ENCODE assay signal across 8 cellular contexts in genomic region chr1:175023922-175024242, GRCh38. TPM values are rescaled to one million over a fixed set of nuclear protein-coding genes. Genes with fewer than 3 reads are reported as not detected.
DNase-seq lines count a peak whose midpoint lies in the region; ATAC-seq, FAIRE-seq and TF ChIP-seq lines count a peak whose summit lies in the region.
"Not testable (repeated sequence)": the region's sequence is repeated elsewhere in the genome, so short reads cannot be mapped to it uniquely, and the experiment has no call there.

No MANE protein-coding gene starts in this region.

- peaks cover 20% of the 10 kb centered on the region for H3F3A ChIP-seq in SK-N-SH (replicated peaks; ENCODE audit: insufficient read depth)

- H3K4me2 ChIP-seq in SK-N-SH (peak overlapping the region; percentile 76), keratinocyte (ENCODE audit: control insufficient read depth, extremely low read depth, insufficient read depth, low read depth, low read length) (peak overlapping the region; percentile 63), neuronal stem cell (ENCODE audit: insufficient read depth, low read length, poor library complexity, severe bottlenecking) (peak overlapping the region; percentile 62)

- H3K79me1 ChIP-seq in neuronal stem cell (ENCODE audit: low read depth, low read length) = not testable (repeated sequence)

- not testable (repeated sequence) for H3K9me3 Mint-ChIP-seq in CD8-positive, alpha-beta T cell; activated naive CD8-positive, alpha-beta T cell treated with anti-CD3 and anti-CD28 coated beads, Interleukin-2, amount 50 U/mL, for 24 hours
- peaks cover 11% of the 10 kb centered on the region for H3K9me3 Mint-ChIP-seq in endodermal cell

- not testable (repeated sequence) for H2BK12ac ChIP-seq in neuronal stem cell (ENCODE audit: low read length)

- H3K27me3 ChIP-seq in CD8-positive, alpha-beta T cell (ENCODE audit: insufficient read depth, low read length); HL-60 (ENCODE audit: insufficient read depth, poor library complexity, severe bottlenecking); SK-N-SH (ENCODE audit: insufficient read depth); endodermal cell (ENCODE audit: control insufficient read depth, insufficient read depth, low read length, poor library complexity, severe bottlenecking); keratinocyte (ENCODE audit: control insufficient read depth, extremely low read depth, insufficient read depth, low read length); neuronal stem cell (ENCODE audit: control insufficient read depth in 3 of 3, insufficient read depth in 3 of 3, low read depth in 1 of 3, low read length in 3 of 3): not testable (repeated sequence)

- H3K9ac ChIP-seq in SK-N-SH (peak overlapping the region; percentile 66), keratinocyte (ENCODE audit: control insufficient read depth, extremely low read depth, insufficient read depth, low read length) (peak overlapping the region; percentile 95)
- not testable (repeated sequence) for H3K9ac ChIP-seq in endodermal cell (ENCODE audit: extremely low read depth, low read length, poor library complexity, severe bottlenecking); neuronal stem cell (ENCODE audit: low read depth, low read length, poor library complexity)

- H3K27ac ChIP-seq in CD8-positive, alpha-beta T cell (ENCODE audit: low read depth, low read length) = peak overlapping the region; percentile 83
- H3K27ac ChIP-seq in HL-60 (replicated peaks) = peak overlapping the region; percentile 77
- H3K27ac ChIP-seq in SK-N-SH (ENCODE audit: low read depth in 2 of 2, low read length in 1 of 2) = peak overlapping the region; percentile 76 to 85
- H3K27ac ChIP-seq in endodermal cell (ENCODE audit: low read depth, low read length); neuronal stem cell (replicated peaks; ENCODE audit: low read length): not testable (repeated sequence)
- H3K27ac ChIP-seq in keratinocyte (ENCODE audit: control insufficient read depth, insufficient read depth, low read length) = peak overlapping the region; percentile 92
- H3K27ac ChIP-seq in temporal lobe (ENCODE audit: low read depth, low read length) = peak overlapping the region; percentile 92

- H3K14ac ChIP-seq in neuronal stem cell (ENCODE audit: low read length) = not testable (repeated sequence)

- H3K79me2 ChIP-seq in SK-N-SH (ENCODE audit: insufficient read depth) (peaks cover 41% of the 10 kb centered on the region), keratinocyte (ENCODE audit: control insufficient read depth, insufficient read depth, low read length) (peaks cover 32% of the 10 kb centered on the region)

- not testable (repeated sequence) for ATAC-seq in CD8-positive, alpha-beta T cell; activated naive CD8-positive, alpha-beta T cell treated with anti-CD3 and anti-CD28 coated beads, Interleukin-2, amount 50 U/mL, for 24 hours

- intact Hi-C loops in CD8-positive, alpha-beta T cell (cut with DNase I, micrococcal nuclease) = loop anchor here (1.0 to 10.0 kb wide), 14 partner anchors 24 to 1549 kb away; partner anchors contain the start of genes CENPL (in 2 of the 2), COP1 (in 2 of the 2), DARS2 (in 2 of the 2) and KLHL20 (in 2 of the 2)

- TF ChIP-seq CTCF in CD8-positive, alpha-beta T cell (IDR thresholded peaks at IDR 0.05); HL-60 (IDR thresholded peaks at IDR 0.05; ENCODE audit: insufficient read depth, low read length); SK-N-SH (IDR thresholded peaks at IDR 0.05); endodermal cell (conservative IDR thresholded peaks at IDR 0.05); keratinocyte (optimal IDR thresholded peaks at IDR 0.05 in 1 of 3, IDR thresholded peaks at IDR 0.05 in 1 of 3, conservative IDR thresholded peaks at IDR 0.05 in 1 of 3; ENCODE audit: extremely low read depth in 1 of 3, insufficient read depth in 2 of 3, low read length in 3 of 3): not testable (repeated sequence)

- peak overlapping the region; percentile 94 for H3K27ac Mint-ChIP-seq in CD8-positive, alpha-beta T cell
- peak overlapping the region; percentile 92 for H3K27ac Mint-ChIP-seq in activated naive CD8-positive, alpha-beta T cell treated with anti-CD3 and anti-CD28 coated beads, Interleukin-2, amount 50 U/mL, for 24 hours
- H3K27ac Mint-ChIP-seq in endodermal cell = peak overlapping the region; percentile 97

- peak overlapping the region; percentile 96 for H3K4me3 ChIP-seq in CD8-positive, alpha-beta T cell (ENCODE audit: low read depth, low read length)
- H3K4me3 ChIP-seq in HL-60 (replicated peaks; ENCODE audit: insufficient read depth, low read length) (peak overlapping the region; percentile 80), SK-N-SH (ENCODE audit: low read depth in 2 of 2, low read length in 1 of 2) (peak overlapping the region; percentile 85 to 94), endodermal cell (ENCODE audit: low read length) (peak overlapping the region; percentile 96), keratinocyte (ENCODE audit: control insufficient read depth in 2 of 3, extremely low read depth in 1 of 3, insufficient read depth in 2 of 3, low read depth in 1 of 3, low read length in 3 of 3) (peak overlapping the region; percentile 58 to 94 (median 94)), neuronal stem cell (ENCODE audit: low read length in 2 of 2) (peak overlapping the region; percentile 69 to 85)

- not testable (repeated sequence) for H3K18ac ChIP-seq in neuronal stem cell (ENCODE audit: low read length)

- H2AFZ ChIP-seq in SK-N-SH (ENCODE audit: low read depth) = peak overlapping the region; percentile 100
- H2AFZ ChIP-seq in keratinocyte (ENCODE audit: control insufficient read depth, low read length) = peak overlapping the region; percentile 71
- peak overlapping the region; percentile 91 for H2AFZ ChIP-seq in neuronal stem cell (ENCODE audit: low read length)

- peaks cover 24% of the 10 kb centered on the region for H3K36me3 Mint-ChIP-seq in CD8-positive, alpha-beta T cell
- not testable (repeated sequence) for H3K36me3 Mint-ChIP-seq in activated naive CD8-positive, alpha-beta T cell treated with anti-CD3 and anti-CD28 coated beads, Interleukin-2, amount 50 U/mL, for 24 hours (ENCODE audit: low read depth); endodermal cell (ENCODE audit: low read depth)

- not testable (repeated sequence) for FAIRE-seq in keratinocyte (lab: Jason Lieb, UNC)

- H3K9me2 ChIP-seq in SK-N-SH = not testable (repeated sequence)

- H4K20me1 ChIP-seq in SK-N-SH (ENCODE audit: insufficient read depth); keratinocyte (ENCODE audit: control insufficient read depth, extremely low read depth, insufficient read depth, low read length): not testable (repeated sequence)

- peak overlapping the region; percentile 91 for H3K4me3 Mint-ChIP-seq in CD8-positive, alpha-beta T cell
- H3K4me3 Mint-ChIP-seq in activated naive CD8-positive, alpha-beta T cell treated with anti-CD3 and anti-CD28 coated beads, Interleukin-2, amount 50 U/mL, for 24 hours = peak overlapping the region; percentile 91
- peak overlapping the region; percentile 78 for H3K4me3 Mint-ChIP-seq in endodermal cell

- WGBS in SK-N-SH (ENCODE audit: low lambda C conversion rate) = 89% methylated on average over 2 of the region's 2 CpGs
- WGBS in endodermal cell (ENCODE audit: insufficient coverage in 1 of 2, insufficient read length in 1 of 2), 2 experiments = 91% methylated on average over 2 of the region's 2 CpGs; no CpG with 5 or more reads in 1 of the 2 experiments
- no CpG with 5 or more reads among the region's 2 CpGs for WGBS in neuronal stem cell (ENCODE audit: extremely low coverage in 2 of 2, insufficient read length in 2 of 2, insufficient replicate concordance in 1 of 2), 2 donors

- H3K9me3 ChIP-seq in CD8-positive, alpha-beta T cell (ENCODE audit: low read length); SK-N-SH; endodermal cell (ENCODE audit: control insufficient read depth, low read length); keratinocyte (ENCODE audit: control insufficient read depth, low read depth, low read length); neuronal stem cell (replicated peaks in 1 of 2; ENCODE audit: control insufficient read depth in 2 of 2, insufficient read depth in 1 of 2, low read depth in 1 of 2, low read length in 2 of 2): not testable (repeated sequence)

- not testable (repeated sequence) for TF ChIP-seq EP300 in SK-N-SH (IDR thresholded peaks at IDR 0.05; ENCODE audit: borderline replicate concordance in 1 of 2, low read depth in 1 of 2, low read length in 1 of 2)

- not testable (repeated sequence) for H3K9me1 ChIP-seq in keratinocyte (ENCODE audit: control insufficient read depth, extremely low read depth, insufficient read depth, low read length)

- CTCF ChIA-PET in CD8-positive, alpha-beta T cell (lab: Charles Lee) = interaction anchor here (0.9 to 2.3 kb wide), 5 partner anchors 9 to 101 kb away, joined by 3 to 19 read pairs (median 5); partner anchors contain the start of gene CACYBP
- CTCF ChIA-PET in SK-N-SH (lab: Yijun Ruan, JAX) = interaction anchor here (0.6 to 2.9 kb wide), 6 partner anchors 9 to 761 kb away, joined by 3 to 17 read pairs (median 4); no protein-coding TSS in a partner anchor

- not testable (repeated sequence) for H4K91ac ChIP-seq in neuronal stem cell (ENCODE audit: low read depth, low read length, poor library complexity)

- H3K4ac ChIP-seq in neuronal stem cell (ENCODE audit: low read length) = not testable (repeated sequence)

- not testable (repeated sequence) for H4K8ac ChIP-seq in neuronal stem cell (ENCODE audit: low read depth, low read length)

- peaks cover 32% of the 10 kb centered on the region for H3K4me1 Mint-ChIP-seq in CD8-positive, alpha-beta T cell (ENCODE audit: low read depth)
- peaks cover 26% of the 10 kb centered on the region for H3K4me1 Mint-ChIP-seq in activated naive CD8-positive, alpha-beta T cell treated with anti-CD3 and anti-CD28 coated beads, Interleukin-2, amount 50 U/mL, for 24 hours
- H3K4me1 Mint-ChIP-seq in endodermal cell = not testable (repeated sequence)

- not testable (repeated sequence) for H2BK120ac ChIP-seq in neuronal stem cell (ENCODE audit: low read depth, low read length)

- not testable (repeated sequence) for H2BK5ac ChIP-seq in neuronal stem cell (ENCODE audit: low read length)

- TF ChIP-seq RAD21 in SK-N-SH (IDR thresholded peaks at IDR 0.05; ENCODE audit: low read length) = not testable (repeated sequence)

- H3K27me3 Mint-ChIP-seq in CD8-positive, alpha-beta T cell (ENCODE audit: low read depth); activated naive CD8-positive, alpha-beta T cell treated with anti-CD3 and anti-CD28 coated beads, Interleukin-2, amount 50 U/mL, for 24 hours; endodermal cell (ENCODE audit: insufficient read depth): not testable (repeated sequence)

- dilution Hi-C loops in keratinocyte (cut with MboI; ENCODE audit: extremely low pct_ligation_motif_present, low sequenced_read_pairs) = not testable (repeated sequence)

- POLR2A ChIA-PET in CD8-positive, alpha-beta T cell (lab: Charles Lee) = interaction anchor here (0.5 to 4.0 kb wide), 13 partner anchors 9 to 1200 kb away, joined by 3 to 148 read pairs (median 6); partner anchors contain the start of genes CACYBP and DARS2
- POLR2A ChIA-PET in SK-N-SH (lab: Yijun Ruan, JAX) = interaction anchor here (0.9 to 2.8 kb wide), 5 partner anchors 8 to 102 kb away, joined by 3 to 54 read pairs (median 5); partner anchors contain the start of gene CACYBP

- H3K23ac ChIP-seq in neuronal stem cell (ENCODE audit: low read depth, low read length, poor library complexity) = not testable (repeated sequence)

- H3K4me1 ChIP-seq in CD8-positive, alpha-beta T cell (ENCODE audit: insufficient read depth, low read length); SK-N-SH (ENCODE audit: control insufficient read depth in 1 of 2, insufficient read depth in 2 of 2, low read depth in 1 of 2, low read length in 1 of 2); endodermal cell (ENCODE audit: control insufficient read depth, insufficient read depth, low read length); neuronal stem cell (ENCODE audit: control insufficient read depth in 2 of 2, insufficient read depth in 1 of 2, low read depth in 1 of 2, low read length in 2 of 2): not testable (repeated sequence)
- H3K4me1 ChIP-seq in keratinocyte (ENCODE audit: control insufficient read depth, extremely low read depth, insufficient read depth, low read length) = peaks cover 19% of the 10 kb centered on the region

- H2BK15ac ChIP-seq in neuronal stem cell (ENCODE audit: low read length) = not testable (repeated sequence)

- H2AK5ac ChIP-seq in neuronal stem cell (ENCODE audit: low read depth, low read length) = not testable (repeated sequence)

- H3K36me3 ChIP-seq in CD8-positive, alpha-beta T cell (ENCODE audit: insufficient read depth, low read length); SK-N-SH (replicated peaks in 1 of 2; ENCODE audit: control insufficient read depth in 1 of 2, insufficient read depth in 2 of 2, low read length in 1 of 2); endodermal cell (ENCODE audit: control insufficient read depth, insufficient read depth, low read length); keratinocyte (ENCODE audit: control insufficient read depth in 2 of 2, extremely low read depth in 1 of 2, insufficient read depth in 2 of 2, low read length in 2 of 2): not testable (repeated sequence)
- peaks cover 0 to 21% of the 10 kb centered on the region in 2 donors for H3K36me3 ChIP-seq in neuronal stem cell (replicated peaks in 1 of 2; ENCODE audit: control insufficient read depth in 2 of 2, insufficient read depth in 2 of 2, low read length in 2 of 2)

- not testable (repeated sequence) for DNase-seq in CD8-positive, alpha-beta T cell; HL-60 (ENCODE audit: low read depth in 1 of 2, low spot score in 1 of 2); SK-N-SH; activated naive CD8-positive, alpha-beta T cell treated with anti-CD3 and anti-CD28 coated beads, Interleukin-2, amount 50 U/mL, for 24 hours; endodermal cell; keratinocyte (ENCODE audit: low read depth, low spot score); neuronal stem cell (ENCODE audit: low spot score)

RNA-seq across cellular contexts. Expression of gene MRPS14, which starts 0.7 kb away (rescaled TPM):
- total RNA-seq in CD8-positive, alpha-beta T cell = 1 to 10 TPM; 6.8 to 7.3 TPM
- polyA plus RNA-seq in SK-N-SH (2012; rRNA removed) = 18.2 and 18.7 TPM in 2 replicates
- 18.7 and 21.2 TPM in 2 replicates for polyA plus RNA-seq in SK-N-SH (2012; cell fraction: cytosol; rRNA removed)
- 19.9 and 26.6 TPM in 2 replicates for polyA plus RNA-seq in SK-N-SH (2012; cell fraction: nucleus; rRNA removed)
- 10 to 100 TPM; 30.3 to 30.9 TPM for total RNA-seq in endodermal cell
- polyA plus RNA-seq in endodermal cell (2013, experiment 1 of 2) = 38.2 TPM
- 35.3 TPM for polyA plus RNA-seq in endodermal cell (2013, experiment 2 of 2)
- 19.2 to 35.2 TPM (median 25.4 TPM) in 3 replicates for polyA plus RNA-seq in keratinocyte
- polyA plus RNA-seq in keratinocyte (2011; ENCODE audit: low read depth) = 11.9 TPM
- polyA plus RNA-seq in keratinocyte (2011; cell fraction: cytosol; rRNA removed) = 19.6 and 26.5 TPM in 2 replicates
- 18.2 and 21.3 TPM in 2 replicates for polyA plus RNA-seq in keratinocyte (2011; cell fraction: nucleus; rRNA removed)
- polyA plus RNA-seq in keratinocyte (2012; ENCODE audit: low replicate concordance) = 22.6 and 23.2 TPM in 2 replicates
- 3.5 to 12.2 TPM (median 9.6 TPM) in 3 replicates for polyA minus RNA-seq in keratinocyte
- polyA minus RNA-seq in keratinocyte (2011; cell fraction: cytosol; rRNA and poly(A)+ RNA removed) = 4.6 TPM
- 3.2 and 5.4 TPM in 2 replicates for polyA minus RNA-seq in keratinocyte (2011; cell fraction: nucleus; rRNA and poly(A)+ RNA removed)
- 46.2 TPM for polyA plus RNA-seq in neuronal stem cell (2013, experiment 1 of 2)
- 48.1 TPM for polyA plus RNA-seq in neuronal stem cell (2013, experiment 2 of 2)
- 34.9 TPM for total RNA-seq in temporal lobe

RNA-seq across cellular contexts. Expression of gene CACYBP, which starts 24.1 kb away (rescaled TPM):
- 100 to 1,000 TPM; 105 to 122 TPM for total RNA-seq in CD8-positive, alpha-beta T cell
- 40.0 and 56.2 TPM in 2 replicates for polyA plus RNA-seq in SK-N-SH (2012; rRNA removed)
- polyA plus RNA-seq in SK-N-SH (2012; cell fraction: cytosol; rRNA removed) = 78.7 and 87.8 TPM in 2 replicates
- polyA plus RNA-seq in SK-N-SH (2012; cell fraction: nucleus; rRNA removed) = 18.5 and 28.9 TPM in 2 replicates
- total RNA-seq in endodermal cell = 100 to 1,000 TPM; 170 to 182 TPM
- polyA plus RNA-seq in endodermal cell (2013, experiment 1 of 2) = 106 TPM
- 112 TPM for polyA plus RNA-seq in endodermal cell (2013, experiment 2 of 2)
- polyA plus RNA-seq in keratinocyte = 18.3 to 67.8 TPM (median 59.3 TPM) in 3 replicates
- 55.6 TPM for polyA plus RNA-seq in keratinocyte (2011; ENCODE audit: low read depth)
- 35.6 and 38.3 TPM in 2 replicates for polyA plus RNA-seq in keratinocyte (2011; cell fraction: cytosol; rRNA removed)
- 21.7 and 26.4 TPM in 2 replicates for polyA plus RNA-seq in keratinocyte (2011; cell fraction: nucleus; rRNA removed)
- polyA plus RNA-seq in keratinocyte (2012; ENCODE audit: low replicate concordance) = 48.4 and 104 TPM in 2 replicates
- 1.4 to 12.3 TPM (median 3.2 TPM) in 3 replicates for polyA minus RNA-seq in keratinocyte
- polyA minus RNA-seq in keratinocyte (2011; cell fraction: cytosol; rRNA and poly(A)+ RNA removed) = 12.3 TPM
- 2.6 and 13.3 TPM in 2 replicates for polyA minus RNA-seq in keratinocyte (2011; cell fraction: nucleus; rRNA and poly(A)+ RNA removed)
- 59.5 TPM for polyA plus RNA-seq in neuronal stem cell (2013, experiment 1 of 2)
- polyA plus RNA-seq in neuronal stem cell (2013, experiment 2 of 2) = 64.5 TPM
- 203 TPM for total RNA-seq in temporal lobe

RNA-seq across cellular contexts. Expression of gene TNN, which starts 43.8 kb away (rescaled TPM):
- total RNA-seq in CD8-positive, alpha-beta T cell = not detected
- 0.03 TPM in 1 of 2 replicates, not detected in the other for polyA plus RNA-seq in SK-N-SH (2012; rRNA removed)
- 0.01 TPM in 1 of 2 replicates, not detected in the other for polyA plus RNA-seq in SK-N-SH (2012; cell fraction: cytosol; rRNA removed)
- polyA plus RNA-seq in SK-N-SH (2012; cell fraction: nucleus; rRNA removed) = 0.01 TPM in 2 replicates
- total RNA-seq in endodermal cell = under 1 TPM in 1 of 2 donors, not detected in 1; 0.09 TPM
- polyA plus RNA-seq in endodermal cell (2013, experiment 1 of 2) = 0.14 TPM
- polyA plus RNA-seq in endodermal cell (2013, experiment 2 of 2) = 0.08 TPM
- not detected in 3 replicates for polyA plus RNA-seq in keratinocyte
- not detected for polyA plus RNA-seq in keratinocyte (2011; ENCODE audit: low read depth)
- polyA plus RNA-seq in keratinocyte (2011; cell fraction: cytosol; rRNA removed) = not detected in 2 replicates
- not detected in 2 replicates for polyA plus RNA-seq in keratinocyte (2011; cell fraction: nucleus; rRNA removed)
- not detected in 2 replicates for polyA plus RNA-seq in keratinocyte (2012; ENCODE audit: low replicate concordance)
- not detected in 3 replicates for polyA minus RNA-seq in keratinocyte
- polyA minus RNA-seq in keratinocyte (2011; cell fraction: cytosol; rRNA and poly(A)+ RNA removed) = not detected
- not detected in 2 replicates for polyA minus RNA-seq in keratinocyte (2011; cell fraction: nucleus; rRNA and poly(A)+ RNA removed)
- polyA plus RNA-seq in neuronal stem cell (2013, experiment 1 of 2) = 0.07 TPM
- 0.10 TPM for polyA plus RNA-seq in neuronal stem cell (2013, experiment 2 of 2)
- 1.7 TPM for total RNA-seq in temporal lobe
